7 cellular contexts compared by ENCODE assay signal in genomic region chr16:46629331-46629843, GRCh38. TPM values are rescaled to one million over a fixed set of nuclear protein-coding genes. Genes with fewer than 3 reads are reported as not detected.
DNase-seq lines count a peak whose midpoint lies in the region; ATAC-seq, FAIRE-seq and TF ChIP-seq lines count a peak whose summit lies in the region.

No MANE protein-coding gene starts in this region.

- H2AFZ ChIP-seq in H1 (ENCODE audit: low read length) (peak overlapping the region; percentile 82), trophoblast cell (ENCODE audit: insufficient read depth, low read length, poor library complexity) (peak overlapping the region; percentile 86)

- H3K14ac ChIP-seq in H1 (ENCODE audit: insufficient read length), result no peak overlapping the region
- H3K14ac ChIP-seq in trophoblast cell (ENCODE audit: low read length), result no peak overlapping the region

- no peak for TF ChIP-seq EP300 in H1 (IDR thresholded peaks at IDR 0.05; ENCODE audit: borderline replicate concordance in 1 of 2, low read depth in 2 of 2, low read length in 2 of 2)

- H3K4me2 ChIP-seq in H1 (ENCODE audit: insufficient read depth in 1 of 2, low read depth in 2 of 2, low read length in 2 of 2) (0 out of 4 replicates have a peak overlapping the region, but pooled peaks of 1 of the 2 experiments have one; percentile 16), trophoblast cell (ENCODE audit: low read length) (no peak overlapping the region)

- DNase-seq in GM18507 (ENCODE audit: extremely low spot score, insufficient read length, low read depth) (no peak), NCI-H82 treated with DMSO at 0.1 percent for 48 hours (lab: John Stamatoyannopoulos, UW; ENCODE audit: unreplicated experiment) (peak; percentile 3), H1 (ENCODE audit: low read depth in 1 of 2, low spot score in 2 of 2) (peak in 1 of 2 experiments; percentile 52), trophoblast cell (no peak), OCI-M2 (lab: John Stamatoyannopoulos, UW; ENCODE audit: unreplicated experiment) (no peak)

- H3K23ac ChIP-seq in H1 (ENCODE audit: insufficient read length), result no peak overlapping the region
- H3K23ac ChIP-seq in trophoblast cell (ENCODE audit: low read length), result no peak overlapping the region

- ATAC-seq in HG03108 (IDR thresholded peaks at IDR 0.05; ENCODE audit: unreplicated experiment) (no peak), HG02623 (IDR thresholded peaks at IDR 0.05; ENCODE audit: unreplicated experiment) (no peak)

- no peak overlapping the region for H3K27ac ChIP-seq in H1 (ENCODE audit: low read depth, low read length)
- H3K27ac ChIP-seq in trophoblast cell (ENCODE audit: low read depth, low read length), result no peak overlapping the region

- peak in 1 of 2 experiments; percentile 9; a peak in 1 of 4 replicates for TF ChIP-seq RAD21 in H1 (IDR thresholded peaks at IDR 0.05 in 1 of 2, conservative IDR thresholded peaks at IDR 0.05 in 1 of 2; ENCODE audit: low read depth in 2 of 2, low read length in 2 of 2)

- no peaks in the 10 kb centered on the region for H4K20me1 ChIP-seq in H1 (replicated peaks in 1 of 2; ENCODE audit: control insufficient read depth in 1 of 2, insufficient read depth in 2 of 2, low read length in 2 of 2)

- H4K12ac ChIP-seq in trophoblast cell (ENCODE audit: low read depth, low read length), result peak overlapping the region; percentile 60

- peak overlapping the region; percentile 61; the same call in 1 of the 2 replicates for H2BK15ac ChIP-seq in H1 (ENCODE audit: low read length)

- H3K56ac ChIP-seq in H1 (replicated peaks; ENCODE audit: insufficient read length, low read depth, low read length), result no peak overlapping the region

- H3K9ac ChIP-seq in H1 (replicated peaks in 1 of 4; ENCODE audit: extremely low read depth in 1 of 4, low read depth in 3 of 4, low read length in 3 of 4) (no peak overlapping the region), trophoblast cell (ENCODE audit: low read length) (no peak overlapping the region)

- H2BK120ac ChIP-seq in H1 (replicated peaks; ENCODE audit: low read depth, low read length) (no peak overlapping the region), trophoblast cell (ENCODE audit: insufficient read depth, low read length, poor library complexity) (no peak overlapping the region)

- H4K8ac ChIP-seq in H1 (ENCODE audit: extremely low read depth, insufficient read depth, low read length) (no peak overlapping the region), trophoblast cell (ENCODE audit: low read depth, low read length) (peak overlapping the region; percentile 68)

- POLR2A ChIA-PET in H1 (lab: Charles Lee; ENCODE audit: partially characterized antibody), result interaction anchor here (0.7 to 1.6 kb wide), 4 partner anchors 8 to 1577 kb away, joined by 3 to 10 read pairs (median 4); partner anchors contain the start of gene SHCBP1

- no peak overlapping the region for H4K5ac ChIP-seq in H1 (ENCODE audit: insufficient read length, low read depth, low read length)

- peak in 2 of 3 experiments; percentile 24 to 41; a peak in 2 of 4 replicates for TF ChIP-seq CTCF in H1 (IDR thresholded peaks at IDR 0.05; ENCODE audit: control extremely low read depth in 1 of 3, insufficient read depth in 1 of 3, low read depth in 1 of 3, low read length in 3 of 3)

- H3K36me3 ChIP-seq in H1 (ENCODE audit: control insufficient read depth in 2 of 4, insufficient read depth in 4 of 4, low read length in 3 of 4) (no peaks in the 10 kb centered on the region), trophoblast cell (ENCODE audit: control insufficient read depth in 1 of 2, insufficient read depth in 2 of 2, low read length in 2 of 2) (no peaks in the 10 kb centered on the region)

- no peak overlapping the region for H2AK5ac ChIP-seq in H1 (ENCODE audit: low read depth, low read length)
- H2AK5ac ChIP-seq in trophoblast cell (ENCODE audit: low read length), result no peak overlapping the region

- FAIRE-seq in GM18507 (lab: Jason Lieb, UNC), result peak; percentile 12
- no peak for FAIRE-seq in H1 (lab: Jason Lieb, UNC)

- no peaks in the 10 kb centered on the region; a peak in 1 of 7 replicates for H3K27me3 ChIP-seq in H1 (replicated peaks in 1 of 4; ENCODE audit: control insufficient read depth in 3 of 4, extremely low read depth in 1 of 4, insufficient read depth in 3 of 4, low read length in 3 of 4)
- no peaks in the 10 kb centered on the region for H3K27me3 ChIP-seq in trophoblast cell (ENCODE audit: insufficient read depth, low read length)

- H3K4me1 ChIP-seq in H1 (replicated peaks in 1 of 4; ENCODE audit: control insufficient read depth in 3 of 4, insufficient read depth in 4 of 4, low read length in 3 of 4) (peaks cover 0 to 5% (median 3%) of the 10 kb centered on the region in 4 experiments; a peak in 4 of 7 replicates), trophoblast cell (ENCODE audit: control insufficient read depth in 1 of 2, insufficient read depth in 2 of 2, low read length in 2 of 2) (peaks cover 3 to 8% of the 10 kb centered on the region in 2 experiments)

- CTCF ChIA-PET in H1 (lab: Charles Lee; ENCODE audit: partially characterized antibody), result interaction anchor here (0.6 to 1.3 kb wide), 3 partner anchors 11 to 51 kb away, joined by 3 to 6 read pairs (median 3); no protein-coding TSS in a partner anchor

- H3K79me1 ChIP-seq in H1 (ENCODE audit: low read depth, low read length) (no peaks in the 10 kb centered on the region; the same call in 1 of the 2 replicates), trophoblast cell (ENCODE audit: low read length) (peaks cover 2% of the 10 kb centered on the region)

- H3K4ac ChIP-seq in H1 (replicated peaks; ENCODE audit: insufficient read length, low read depth, low read length) (no peak overlapping the region), trophoblast cell (ENCODE audit: low read depth, low read length) (peak overlapping the region; percentile 12)

- H2BK20ac ChIP-seq in H1 (ENCODE audit: low read length), result no peak overlapping the region; the same call in 1 of the 2 replicates

- no peaks in the 10 kb centered on the region for H3K79me2 ChIP-seq in H1 (ENCODE audit: control insufficient read depth in 1 of 2, insufficient read depth in 2 of 2, low read length in 2 of 2)
- no peaks in the 10 kb centered on the region for H3K79me2 ChIP-seq in trophoblast cell (ENCODE audit: control insufficient read depth, insufficient read depth, low read length, poor library complexity)

- H3K9me3 ChIP-seq in H1 (ENCODE audit: insufficient read depth in 2 of 2, low read depth in 1 of 2, low read length in 1 of 2) (no peaks in the 10 kb centered on the region), trophoblast cell (ENCODE audit: insufficient read depth, low read depth, low read length) (no peaks in the 10 kb centered on the region)

- no peak overlapping the region for H2BK12ac ChIP-seq in H1 (ENCODE audit: low read depth, low read length)
- peak overlapping the region; percentile 42 for H2BK12ac ChIP-seq in trophoblast cell (ENCODE audit: low read length)

- no peak overlapping the region for H3K4me3 ChIP-seq in H1 (ENCODE audit: extremely low read depth in 1 of 4, insufficient read depth in 2 of 4, low read depth in 3 of 4, low read length in 4 of 4)
- H3K4me3 ChIP-seq in trophoblast cell (ENCODE audit: low read depth, low read length), result no peak overlapping the region

- WGBS in H1 (ENCODE audit: extremely low coverage in 1 of 2, insufficient coverage in 1 of 2, insufficient read length in 1 of 2, insufficient replicate concordance in 2 of 2, low coverage in 1 of 2, low lambda C conversion rate in 2 of 2, missing lambda C conversion rate in 1 of 2), 2 experiments, result 34% methylated on average over 6 of the region's 6 CpGs; no CpG with 5 or more reads in 1 of the 2 experiments
- WGBS in trophoblast cell (ENCODE audit: extremely low coverage, insufficient coverage, insufficient read length), result no CpG with 5 or more reads among the region's 6 CpGs

- no peak overlapping the region; the same call in 1 of the 2 replicates for H3K18ac ChIP-seq in H1 (ENCODE audit: extremely low read depth, low read length)
- no peak overlapping the region for H3K18ac ChIP-seq in trophoblast cell (ENCODE audit: low read length)

- no peak overlapping the region for H2BK5ac ChIP-seq in H1 (ENCODE audit: low read depth, low read length)
- peak overlapping the region; percentile 26 for H2BK5ac ChIP-seq in trophoblast cell (ENCODE audit: low read depth, low read length, poor library complexity)

- no peak for TF ChIP-seq POLR2A in H1 (IDR thresholded peaks at IDR 0.05; ENCODE audit: control extremely low read depth in 1 of 2, low read depth in 2 of 2, low read length in 2 of 2)

- no peak overlapping the region for H4K91ac ChIP-seq in H1 (replicated peaks; ENCODE audit: insufficient read length, low read length)
- peak overlapping the region; percentile 63 for H4K91ac ChIP-seq in trophoblast cell (ENCODE audit: low read depth, low read length)

- H3K23me2 ChIP-seq in H1 (ENCODE audit: low read depth, low read length), result peaks cover 2% of the 10 kb centered on the region; the same call in 1 of the 2 replicates

TF ChIP-seq in H1, 55 proteins besides CTCF, POLR2A, EP300 and RAD21 (continues in another document):
- no peak for TF ChIP-seq JUND (IDR thresholded peaks at IDR 0.05; ENCODE audit: low read length)

RNA-seq across cellular contexts. Expression of gene SHCBP1, which starts 8.2 kb away (rescaled TPM):
- total RNA-seq in H1 (2021; fragmentation: NEBNext Ultra II Directional; extraction: Animal tissue kit (Norgen Biotek cat#: 25700)), result 14.8 and 15.3 TPM in 2 replicates
- 3.9 and 5.7 TPM in 2 replicates for polyA plus RNA-seq in H1 (2011; rRNA removed)
- polyA plus RNA-seq in H1 (2011; cell fraction: cytosol; rRNA removed), result 8.4 TPM
- polyA plus RNA-seq in H1 (2011; cell fraction: nucleus; rRNA removed), result 5.7 TPM
- polyA plus RNA-seq in H1 (2012, experiment 1 of 2), result 8.2 to 13.9 TPM (median 10.6 TPM) in 4 replicates
- 1.4 TPM for polyA plus RNA-seq in H1 (2012, experiment 2 of 2)
- 7.1 TPM for polyA plus RNA-seq in H1 (2013, experiment 1 of 2)
- polyA plus RNA-seq in H1 (2013, experiment 2 of 2), result 7.1 TPM
- polyA minus RNA-seq in H1 (2011; rRNA and poly(A)+ RNA removed), result 22.2 and 36.5 TPM in 2 replicates
- 7.9 TPM for polyA minus RNA-seq in H1 (2011; cell fraction: cytosol; rRNA and poly(A)+ RNA removed)
- polyA minus RNA-seq in H1 (2011; cell fraction: nucleus; rRNA and poly(A)+ RNA removed), result 23.9 TPM
- polyA plus RNA-seq in trophoblast cell (2013), result 11.2 and 12.0 TPM in 2 replicates

RNA-seq across cellular contexts. Expression of gene VPS35, which starts 59.6 kb away (rescaled TPM):
- 58.1 and 66.9 TPM in 2 replicates for total RNA-seq in H1 (2021; fragmentation: NEBNext Ultra II Directional; extraction: Animal tissue kit (Norgen Biotek cat#: 25700))
- polyA plus RNA-seq in H1 (2011; rRNA removed), result 8.9 and 10.3 TPM in 2 replicates
- polyA plus RNA-seq in H1 (2011; cell fraction: cytosol; rRNA removed), result 15.7 TPM
- polyA plus RNA-seq in H1 (2011; cell fraction: nucleus; rRNA removed), result 7.3 TPM
- 25.4 to 78.8 TPM (median 34.5 TPM) in 4 replicates for polyA plus RNA-seq in H1 (2012, experiment 1 of 2)
- polyA plus RNA-seq in H1 (2012, experiment 2 of 2), result 2.1 TPM
- 30.9 TPM for polyA plus RNA-seq in H1 (2013, experiment 1 of 2)
- 31.6 TPM for polyA plus RNA-seq in H1 (2013, experiment 2 of 2)
- polyA minus RNA-seq in H1 (2011; rRNA and poly(A)+ RNA removed), result 24.5 and 31.2 TPM in 2 replicates
- polyA minus RNA-seq in H1 (2011; cell fraction: cytosol; rRNA and poly(A)+ RNA removed), result 23.9 TPM
- 54.1 TPM for polyA minus RNA-seq in H1 (2011; cell fraction: nucleus; rRNA and poly(A)+ RNA removed)
- 95.6 and 98.7 TPM in 2 replicates for polyA plus RNA-seq in trophoblast cell (2013)
